19 cellular contexts compared by ENCODE assay signal in genomic region chr13:101829484-101829883, GRCh38.
DNase-seq lines count a peak whose midpoint lies in the region; TF ChIP-seq lines count a peak whose summit lies in the region.
"Had no signal": no experiment of that assay in that cellular context is flagged by ENCODE, and none has a peak within 500 bp of the region (broad histone marks: within the 10 kb centered on the region; RNA-seq: fewer than 3 reads in every experiment).

No MANE protein-coding gene starts in this region.

- H3K4me3 ChIP-seq in retinal pigment epithelial cell (ENCODE audit: low read length): no peak overlapping the region
- H3K4me3 ChIP-seq: GM23338, HAP-1, SK-N-MC had no signal

- no peak for TF ChIP-seq CTCF in retinal pigment epithelial cell (conservative IDR thresholded peaks at IDR 0.05; ENCODE audit: low read depth, low read length)

- DNase-seq in NCI-H69 (lab: John Stamatoyannopoulos, UW) (peak; percentile 62), fibroblast of gingiva (ENCODE audit: low read depth) (peak; percentile 21), left kidney (ENCODE audit: low read depth, low spot score) (peak; percentile 13), retinal pigment epithelial cell (ENCODE audit: low read depth) (peak; percentile 31), medulla oblongata (ENCODE audit: extremely low spot score) (no peak), COLO668 (lab: John Stamatoyannopoulos, UW; ENCODE audit: unreplicated experiment) (no peak), activated gamma-delta T cell treated with Interleukin-2 at 50 U/mL for 16 hours (no peak)
- DNase-seq: CD4-positive, CD25-positive, alpha-beta regulatory T cell; COR-L47; DMS 273 treated with DMSO at 0.1 percent for 48 hours; Karpas-422; NCI-H187; NCI-H510A; NCI-H774; NK-92 treated with Interleukin-12 subunit alpha and Interleukin-12 subunit beta, amount 100 ng/mL, for 24 hours; SHP77 treated with DMSO at 0.1 percent for 48 hours had no signal

Comparison
In these comparisons a context has a peak if more than half of its experiments do, and no peak if none do; other contexts are left out.
1. DNase-seq: peak in NCI-H69 (single experiment), fibroblast of gingiva (single experiment), left kidney (single experiment) and retinal pigment epithelial cell (single experiment); none in medulla oblongata (single experiment), COLO668 (single experiment) and activated gamma-delta T cell treated with Interleukin-2 at 50 U/mL for 16 hours (single experiment).